Comparison of ENCODE assay signal across 1 cellular context in the genomic region with DNA sequence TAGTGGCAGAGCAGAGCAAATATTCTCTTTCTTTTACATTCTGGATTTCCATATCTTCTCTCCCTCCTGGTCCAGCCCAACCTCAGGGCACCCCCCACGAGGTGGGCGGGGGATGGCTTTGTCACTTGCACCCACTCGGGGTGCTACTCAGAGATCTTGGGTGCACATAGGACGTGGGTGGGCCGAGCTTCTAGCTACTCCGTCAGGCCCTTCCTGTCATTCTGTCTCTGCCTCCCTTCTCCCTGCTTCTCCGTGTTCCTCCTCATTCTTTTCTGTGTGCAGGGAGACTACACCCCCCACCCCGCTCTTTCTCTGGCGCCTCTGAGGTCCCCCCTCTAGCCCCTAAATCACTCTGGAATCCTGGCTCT.
TF ChIP-seq lines count a peak whose summit lies in the region.

No MANE protein-coding gene starts in this region.

TF ChIP-seq in IMR-90, 13 proteins besides CTCF, POLR2A, EP300 and RAD21:
- TF ChIP-seq, protein P1, sequence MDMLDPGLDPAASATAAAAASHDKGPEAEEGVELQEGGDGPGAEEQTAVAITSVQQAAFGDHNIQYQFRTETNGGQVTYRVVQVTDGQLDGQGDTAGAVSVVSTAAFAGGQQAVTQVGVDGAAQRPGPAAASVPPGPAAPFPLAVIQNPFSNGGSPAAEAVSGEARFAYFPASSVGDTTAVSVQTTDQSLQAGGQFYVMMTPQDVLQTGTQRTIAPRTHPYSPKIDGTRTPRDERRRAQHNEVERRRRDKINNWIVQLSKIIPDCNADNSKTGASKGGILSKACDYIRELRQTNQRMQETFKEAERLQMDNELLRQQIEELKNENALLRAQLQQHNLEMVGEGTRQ (IDR thresholded peaks at IDR 0.05; ENCODE audit: low read depth, low read length), result no peak
- TF ChIP-seq FOS (IDR thresholded peaks at IDR 0.05; ENCODE audit: low read depth, low read length), result no peak
- no peak for TF ChIP-seq RCOR1 (IDR thresholded peaks at IDR 0.05; ENCODE audit: insufficient replicate concordance, low read length)
- TF ChIP-seq, protein P2, sequence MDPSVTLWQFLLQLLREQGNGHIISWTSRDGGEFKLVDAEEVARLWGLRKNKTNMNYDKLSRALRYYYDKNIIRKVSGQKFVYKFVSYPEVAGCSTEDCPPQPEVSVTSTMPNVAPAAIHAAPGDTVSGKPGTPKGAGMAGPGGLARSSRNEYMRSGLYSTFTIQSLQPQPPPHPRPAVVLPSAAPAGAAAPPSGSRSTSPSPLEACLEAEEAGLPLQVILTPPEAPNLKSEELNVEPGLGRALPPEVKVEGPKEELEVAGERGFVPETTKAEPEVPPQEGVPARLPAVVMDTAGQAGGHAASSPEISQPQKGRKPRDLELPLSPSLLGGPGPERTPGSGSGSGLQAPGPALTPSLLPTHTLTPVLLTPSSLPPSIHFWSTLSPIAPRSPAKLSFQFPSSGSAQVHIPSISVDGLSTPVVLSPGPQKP (IDR thresholded peaks at IDR 0.05; ENCODE audit: borderline replicate concordance, low read depth, low read length), result no peak
- TF ChIP-seq NFE2L2 (IDR thresholded peaks at IDR 0.05; ENCODE audit: low read depth, low read length), result no peak
- no peak for TF ChIP-seq MAZ (IDR thresholded peaks at IDR 0.05; ENCODE audit: borderline replicate concordance, low read depth, low read length)
- no peak for TF ChIP-seq CHD1 (IDR thresholded peaks at IDR 0.05; ENCODE audit: low read depth, low read length)
- TF ChIP-seq RFX5 (IDR thresholded peaks at IDR 0.05; ENCODE audit: low read depth, low read length), result no peak
- TF ChIP-seq MXI1 (IDR thresholded peaks at IDR 0.05; ENCODE audit: borderline replicate concordance, low read depth, low read length), result no peak
- TF ChIP-seq SMC3 (IDR thresholded peaks at IDR 0.05; ENCODE audit: low read depth, low read length), result no peak
- no peak for TF ChIP-seq MAFK (IDR thresholded peaks at IDR 0.05; ENCODE audit: low read depth, low read length)
- TF ChIP-seq CEBPB (IDR thresholded peaks at IDR 0.05; ENCODE audit: low read depth, low read length), result no peak
- no peak for TF ChIP-seq BHLHE40 (IDR thresholded peaks at IDR 0.05; ENCODE audit: low read depth, low read length)
